In the genomic region with DNA sequence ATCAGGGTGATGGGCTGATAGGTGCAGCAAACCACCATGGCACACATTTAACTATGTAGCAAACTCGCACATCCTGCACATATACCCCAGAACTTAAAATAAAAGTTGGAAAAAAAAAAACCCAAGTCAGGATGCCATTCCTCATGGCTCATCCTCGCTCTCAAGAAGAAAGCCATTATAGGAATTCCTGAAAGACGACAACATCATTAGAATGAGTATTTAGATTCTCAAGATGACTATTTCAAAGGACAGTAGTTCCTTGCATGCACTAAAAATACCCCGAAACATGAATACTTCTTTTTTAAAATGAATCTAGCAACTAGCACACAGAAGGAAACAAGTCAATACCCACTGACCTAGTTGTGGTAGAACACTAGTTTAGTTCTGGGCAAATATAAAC, we compare ENCODE assay signal across 1 cellular context.
A peak's percentile ranks its signal among the peaks of the same experiment; 100 is the strongest.
TF ChIP-seq lines count a peak whose summit lies in the region.

No MANE protein-coding gene starts in this region.

TF ChIP-seq in GM12878, 131 proteins besides CTCF, POLR2A, EP300 and RAD21 (continued from another document):
- TF ChIP-seq MEF2A (IDR thresholded peaks at IDR 0.05; ENCODE audit: insufficient read depth, low read depth, low read length) (peak; percentile 59; the same call in 1 of the 2 replicates), NFIC (IDR thresholded peaks at IDR 0.05; ENCODE audit: low read depth, low read length) (peak; percentile 31; the same call in 1 of the 2 replicates)
